In genomic region chr10:123145542-123146012, GRCh38 we compare ENCODE assay signal across 20 cellular contexts. TPM values are rescaled to one million over a fixed set of nuclear protein-coding genes. Genes with fewer than 3 reads are reported as not detected.
DNase-seq lines count a peak whose midpoint lies in the region; ATAC-seq and TF ChIP-seq lines count a peak whose summit lies in the region.
"Had no signal": no experiment of that assay in that cellular context is flagged by ENCODE, and none has a peak within 500 bp of the region (broad histone marks: within the 10 kb centered on the region; RNA-seq: fewer than 3 reads in every experiment).

No MANE protein-coding gene starts in this region.

- 12% methylated on average over 11 of the region's 14 CpGs for WGBS in SK-N-SH (ENCODE audit: low lambda C conversion rate)

- peak overlapping the region; percentile 21 to 75 (median 51) for H3K4me3 Mint-ChIP-seq in CD8-positive, alpha-beta memory T cell
- H3K4me3 Mint-ChIP-seq in WTC11 = peak overlapping the region; percentile 57
- H3K4me3 Mint-ChIP-seq: stimulated activated memory B cell treated with anti-CD40 and anti-IgM and Interleukin-4, amounts not matched to agents 10 μg/mL and 1 μg/mL and 100 μg/mL, for 72 hours had no signal

- H2AFZ ChIP-seq in SK-N-SH (ENCODE audit: low read depth) = no peak overlapping the region

- TF ChIP-seq RAD21 in SK-N-SH (IDR thresholded peaks at IDR 0.05; ENCODE audit: low read length) = no peak

- DNase-seq in SK-N-SH = peak; percentile 29
- DNase-seq in CD8-positive, alpha-beta memory T cell = no peak
- peak; percentile 29 for DNase-seq in WTC11 (ENCODE audit: low spot score)
- no peak for DNase-seq in AG08396 (ENCODE audit: low spot score)
- DNase-seq in NCI-H748 treated with DMSO at 0.1 percent for 48 hours (lab: John Stamatoyannopoulos, UW) = no peak
- DNase-seq in DMS79 treated with DMSO at 0.1 percent for 48 hours (lab: John Stamatoyannopoulos, UW) = no peak
- DNase-seq: 8988T, activated gamma-delta T cell treated with Interleukin-2 at 50 U/mL for 16 hours, dermis blood vessel endothelial cell, DMS79, NCI-H446, T1000 had no signal

- H3K4me1 Mint-ChIP-seq in CD8-positive, alpha-beta memory T cell = peaks cover 53 to 81% (median 67%) of the 10 kb centered on the region in 3 donors
- peaks cover 70% of the 10 kb centered on the region for H3K4me1 Mint-ChIP-seq in WTC11

- no peak for ATAC-seq in SK-N-SH treated with all-trans-retinoic acid at 6 μM for 48 hours
- ATAC-seq in WTC11 = no peak
- ATAC-seq: Right ventricle myocardium inferior; stimulated activated memory B cell treated with anti-CD40 and anti-IgM and Interleukin-4, amounts not matched to agents 10 μg/mL and 1 μg/mL and 100 μg/mL, for 72 hours had no signal

- H3K9me2 ChIP-seq in SK-N-SH = no peaks in the 10 kb centered on the region

- peaks cover 0 to 14% of the 10 kb centered on the region in 2 experiments; a peak in 2 of 4 replicates for H3K4me1 ChIP-seq in SK-N-SH (ENCODE audit: control insufficient read depth in 1 of 2, insufficient read depth in 2 of 2, low read depth in 1 of 2, low read length in 1 of 2)
- peaks cover 75% of the 10 kb centered on the region for H3K4me1 ChIP-seq in CD8-positive, alpha-beta memory T cell (ENCODE audit: insufficient read depth, low read length)
- H3K4me1 ChIP-seq in iPS-18a (ENCODE audit: control insufficient read depth, low read depth, low read length) = peaks cover 45% of the 10 kb centered on the region

- peaks cover 100% of the 10 kb centered on the region for H3K27me3 ChIP-seq in SK-N-SH (ENCODE audit: insufficient read depth)
- peaks cover 87% of the 10 kb centered on the region for H3K27me3 ChIP-seq in CD8-positive, alpha-beta memory T cell (ENCODE audit: insufficient read depth, low read length, poor library complexity, severe bottlenecking)
- H3K27me3 ChIP-seq in iPS-18a (ENCODE audit: control insufficient read depth, insufficient read depth, low read length) = peaks cover 100% of the 10 kb centered on the region

- peaks cover 72 to 79% of the 10 kb centered on the region in 2 donors for H3K27me3 Mint-ChIP-seq in CD8-positive, alpha-beta memory T cell
- peaks cover 100% of the 10 kb centered on the region for H3K27me3 Mint-ChIP-seq in WTC11 (ENCODE audit: low read depth)

- H3F3A ChIP-seq in SK-N-SH (replicated peaks; ENCODE audit: insufficient read depth) = no peaks in the 10 kb centered on the region

- peaks cover 0 to 4% (median 0%) of the 10 kb centered on the region in 5 donors for H3K9me3 Mint-ChIP-seq in CD8-positive, alpha-beta memory T cell
- no peaks in the 10 kb centered on the region for H3K9me3 Mint-ChIP-seq in WTC11

- no peak for TF ChIP-seq EP300 in SK-N-SH (IDR thresholded peaks at IDR 0.05; ENCODE audit: borderline replicate concordance in 1 of 2, low read depth in 1 of 2, low read length in 1 of 2)

- H3K27ac ChIP-seq in SK-N-SH (ENCODE audit: low read depth in 2 of 2, low read length in 1 of 2) (no peak overlapping the region), iPS-18a (ENCODE audit: low read length) (no peak overlapping the region)
- H3K27ac ChIP-seq in CD8-positive, alpha-beta memory T cell (ENCODE audit: low read depth, low read length) = no peak overlapping the region
- H3K27ac ChIP-seq: C4-2B, esophagus muscularis mucosa had no signal

- H3K79me2 ChIP-seq in SK-N-SH (ENCODE audit: insufficient read depth) = no peaks in the 10 kb centered on the region

- CTCF ChIA-PET in SK-N-SH (lab: Yijun Ruan, JAX) = interaction anchor here (0.8 to 4.8 kb wide), 10 partner anchors 8 to 415 kb away, joined by 3 to 51 read pairs (median 5); partner anchors contain the start of gene BUB3
- CTCF ChIA-PET in CD8-positive, alpha-beta memory T cell (lab: Charles Lee) = interaction anchor here (1.2 to 2.6 kb wide), 3 partner anchors 8 to 95 kb away, joined by 3 to 9 read pairs (median 5); partner anchors contain the start of gene BUB3
- CTCF ChIA-PET in WTC11 (lab: Charles Lee) = interaction anchor here (0.6 to 2.0 kb wide), 7 partner anchors 8 to 284 kb away, joined by 3 to 13 read pairs (median 3); partner anchors contain the start of gene BUB3

- POLR2A ChIA-PET in SK-N-SH (lab: Yijun Ruan, JAX) = no interaction called here
- POLR2A ChIA-PET in CD8-positive, alpha-beta memory T cell (lab: Charles Lee) = no interaction called here
- POLR2A ChIA-PET in WTC11 (lab: Charles Lee) = interaction anchor here (1.8 kb wide), 1 partner anchor 8 kb away, joined by 5 read pairs; the partner anchor contains the start of gene BUB3

- H3K9ac ChIP-seq in SK-N-SH (no peak overlapping the region), iPS-18a (ENCODE audit: low read length) (no peak overlapping the region)

- no peaks in the 10 kb centered on the region for H3K9me3 ChIP-seq in SK-N-SH
- no peaks in the 10 kb centered on the region for H3K9me3 ChIP-seq in CD8-positive, alpha-beta memory T cell (ENCODE audit: low read length)
- H3K9me3 ChIP-seq in iPS-18a (ENCODE audit: control insufficient read depth, low read depth, low read length) = no peaks in the 10 kb centered on the region
- H3K9me3 ChIP-seq: esophagus muscularis mucosa had no signal

- H3K36me3 Mint-ChIP-seq in CD8-positive, alpha-beta memory T cell = no peaks in the 10 kb centered on the region
- peaks cover 3% of the 10 kb centered on the region; the same call in 1 of the 2 replicates for H3K36me3 Mint-ChIP-seq in WTC11
- H3K36me3 Mint-ChIP-seq: stimulated activated memory B cell treated with anti-CD40 and anti-IgM and Interleukin-4, amounts not matched to agents 10 μg/mL and 1 μg/mL and 100 μg/mL, for 72 hours had no signal

- no peak for TF ChIP-seq CTCF in SK-N-SH (IDR thresholded peaks at IDR 0.05)
- TF ChIP-seq CTCF in WTC11 (IDR thresholded peaks at IDR 0.05) = no peak

- H3K4me3 ChIP-seq in SK-N-SH (ENCODE audit: low read depth in 2 of 2, low read length in 1 of 2) (no peak overlapping the region), iPS-18a (ENCODE audit: low read length) (peak overlapping the region; percentile 9)
- H3K4me3 ChIP-seq in CD8-positive, alpha-beta memory T cell (ENCODE audit: low read length) = no peak overlapping the region

- peak overlapping the region in 2 of 8 donors; percentile 33 to 82 for H3K27ac Mint-ChIP-seq in CD8-positive, alpha-beta memory T cell
- no peak overlapping the region for H3K27ac Mint-ChIP-seq in WTC11
- H3K27ac Mint-ChIP-seq: stimulated activated memory B cell treated with anti-CD40 and anti-IgM and Interleukin-4, amounts not matched to agents 10 μg/mL and 1 μg/mL and 100 μg/mL, for 72 hours had no signal

- H3K4me2 ChIP-seq in SK-N-SH = no peak overlapping the region

- no peaks in the 10 kb centered on the region for H3K36me3 ChIP-seq in SK-N-SH (replicated peaks in 1 of 2; ENCODE audit: control insufficient read depth in 1 of 2, insufficient read depth in 2 of 2, low read length in 1 of 2)
- H3K36me3 ChIP-seq in CD8-positive, alpha-beta memory T cell (ENCODE audit: insufficient read depth, low read length) = no peaks in the 10 kb centered on the region
- H3K36me3 ChIP-seq in iPS-18a (ENCODE audit: control insufficient read depth, low read depth, low read length) = no peaks in the 10 kb centered on the region
- H3K36me3 ChIP-seq: esophagus muscularis mucosa had no signal

- 0 out of 2 replicates have a peak, but pooled peaks cover 4% of the 10 kb centered on the region for H4K20me1 ChIP-seq in SK-N-SH (ENCODE audit: insufficient read depth)

TF ChIP-seq in SK-N-SH treated with all-trans-retinoic acid at 6 μM for 48 hours, 23 proteins besides CTCF, POLR2A, EP300 and RAD21 (continues in another document):
- TF ChIP-seq CREB5 (CRISPR knock-in tag; IDR thresholded peaks at IDR 0.05; ENCODE audit: low read depth) (no peak), PPARA (CRISPR knock-in tag; IDR thresholded peaks at IDR 0.05; ENCODE audit: borderline replicate concordance) (no peak)

TF ChIP-seq in WTC11, 78 proteins besides CTCF, POLR2A, EP300 and RAD21:
- TF ChIP-seq GABPB1 (CRISPR knock-in tag; IDR thresholded peaks at IDR 0.05) = no peak

RNA-seq across cellular contexts. Expression of gene HMX2, which starts 2.4 kb away (rescaled TPM):
- polyA plus RNA-seq in SK-N-SH (2012; rRNA removed) = not detected in 2 replicates
- polyA plus RNA-seq in SK-N-SH (2012; cell fraction: cytosol; rRNA removed) = not detected in 2 replicates
- not detected in 2 replicates for polyA plus RNA-seq in SK-N-SH (2012; cell fraction: nucleus; rRNA removed)
- total RNA-seq in CD8-positive, alpha-beta memory T cell = not detected
- polyA plus RNA-seq in CD8-positive, alpha-beta memory T cell = not detected
- 0.59 to 1.7 TPM (median 1.4 TPM) in 3 replicates for total RNA-seq in WTC11 (2021)
- total RNA-seq: dermis blood vessel endothelial cell, esophagus muscularis mucosa, Right ventricle myocardium inferior had no signal
- polyA plus RNA-seq: keratinocyte, neural cell had no signal

RNA-seq across cellular contexts. Expression of gene BUB3, which starts 8.6 kb away (rescaled TPM):
- polyA plus RNA-seq in SK-N-SH (2012; rRNA removed) = 202 and 209 TPM in 2 replicates
- 122 and 171 TPM in 2 replicates for polyA plus RNA-seq in SK-N-SH (2012; cell fraction: cytosol; rRNA removed)
- 193 and 249 TPM in 2 replicates for polyA plus RNA-seq in SK-N-SH (2012; cell fraction: nucleus; rRNA removed)
- 100 to 1,000 TPM; 254 to 255 TPM for total RNA-seq in CD8-positive, alpha-beta memory T cell
- polyA plus RNA-seq in CD8-positive, alpha-beta memory T cell = 231 TPM
- 180 to 192 TPM (median 186 TPM) in 3 replicates for total RNA-seq in WTC11 (2021)

RNA-seq across cellular contexts. Expression of gene HMX3, which starts 9.8 kb away (rescaled TPM):
- not detected in 2 replicates for polyA plus RNA-seq in SK-N-SH (2012; rRNA removed)
- not detected in 2 replicates for polyA plus RNA-seq in SK-N-SH (2012; cell fraction: cytosol; rRNA removed)
- polyA plus RNA-seq in SK-N-SH (2012; cell fraction: nucleus; rRNA removed) = not detected in 2 replicates
- total RNA-seq in CD8-positive, alpha-beta memory T cell = not detected
- polyA plus RNA-seq in CD8-positive, alpha-beta memory T cell = not detected
- total RNA-seq in WTC11 (2021) = 0.23 TPM in 1 of 3 replicates, not detected in the others
- total RNA-seq: dermis blood vessel endothelial cell, esophagus muscularis mucosa, Right ventricle myocardium inferior had no signal
- polyA plus RNA-seq: keratinocyte, neural cell had no signal

Comparison
In these comparisons a context has a peak if more than half of its experiments do, and no peak if none do; other contexts are left out.
1. DNase-seq: peak in SK-N-SH (single experiment) and WTC11 (single experiment); none in CD8-positive, alpha-beta memory T cell (0 of 5), AG08396 (single experiment), NCI-H748 treated with DMSO at 0.1 percent for 48 hours (single experiment) and DMS79 treated with DMSO at 0.1 percent for 48 hours (single experiment).